ENCODE assay signal across 9 cellular contexts in genomic region chr11:56688554-56688953, GRCh38. TPM values are rescaled to one million over a fixed set of nuclear protein-coding genes. Genes with fewer than 3 reads are reported as not detected.
"Had no signal": no experiment of that assay in that cellular context is flagged by ENCODE, and none has a peak within 500 bp of the region (broad histone marks: within the 10 kb centered on the region; RNA-seq: fewer than 3 reads in every experiment).

No MANE protein-coding gene starts in this region.

- H3K4me3 ChIP-seq: GM23248, HAP-1, K562 had no signal

- H3K36me3 ChIP-seq: HAP-1 had no signal

- ATAC-seq: HCT116, K562 had no signal

- DNase-seq: GM23248, GOT3, H7, HFFc6, IMR-90, KG1 had no signal

- H3K27ac ChIP-seq: GM23248 had no signal

- H3K9ac ChIP-seq: GM23248 had no signal

- H3K4me1 ChIP-seq: HAP-1 had no signal

RNA-seq across cellular contexts. Expression of gene OR9G1, which starts 10.3 kb away (rescaled TPM):
- polyA plus RNA-seq: GM23248, IMR-90, K562 had no signal

RNA-seq across cellular contexts. Expression of gene OR5AR1, which starts 25.1 kb away (rescaled TPM):
- polyA plus RNA-seq: GM23248, IMR-90, K562 had no signal

RNA-seq across cellular contexts. Expression of gene OR5AP2, which starts 46.3 kb away (rescaled TPM):
- polyA plus RNA-seq: GM23248, IMR-90, K562 had no signal

RNA-seq across cellular contexts. Expression of gene OR9G4, which starts 59.9 kb away (rescaled TPM):
- polyA plus RNA-seq: GM23248, IMR-90, K562 had no signal
